7 cellular contexts compared by ENCODE assay signal in genomic region chr5:88690619-88691560, GRCh38.
DNase-seq lines count a peak whose midpoint lies in the region; ATAC-seq, FAIRE-seq and TF ChIP-seq lines count a peak whose summit lies in the region.

No MANE protein-coding gene starts in this region.

- ATAC-seq in gastrocnemius medialis = peak; percentile 79 to 89

- no peak for FAIRE-seq in astrocyte (lab: Jason Lieb, UNC)

- TF ChIP-seq CTCF in GM12874 (IDR thresholded peaks at IDR 0.05; ENCODE audit: insufficient read depth, low read depth, low read length) (peak; percentile 96), astrocyte (IDR thresholded peaks at IDR 0.05; ENCODE audit: insufficient read depth, low read depth, low read length) (peak; percentile 96), gastrocnemius medialis (IDR thresholded peaks at IDR 0.05 in 4 of 5, conservative IDR thresholded peaks at IDR 0.05 in 1 of 5) (peak; percentile 67 to 95 (median 87))

- H3K36me3 ChIP-seq in HAP-1 (replicated peaks) (no peaks in the 10 kb centered on the region), astrocyte (ENCODE audit: insufficient read depth, low read length) (no peaks in the 10 kb centered on the region), gastrocnemius medialis (no peaks in the 10 kb centered on the region)

- peaks cover 20% of the 10 kb centered on the region for H3K79me2 ChIP-seq in astrocyte (ENCODE audit: insufficient read depth, low read length)

- peak overlapping the region; percentile 94 for H3K4me2 ChIP-seq in astrocyte (ENCODE audit: low read length)

- H2AFZ ChIP-seq in astrocyte (ENCODE audit: low read depth, low read length) = peak overlapping the region; percentile 69

- peak overlapping the region; percentile 78 for H3K4me3 Mint-ChIP-seq in astrocyte (ENCODE audit: unreplicated experiment)

- H3K4me1 Mint-ChIP-seq in astrocyte (ENCODE audit: low read depth, unreplicated experiment) = peaks cover 17% of the 10 kb centered on the region

- H3K27me3 ChIP-seq in HAP-1 (ENCODE audit: low read depth) (no peaks in the 10 kb centered on the region), astrocyte (ENCODE audit: insufficient read depth, low read length) (peaks cover 60% of the 10 kb centered on the region), gastrocnemius medialis (peaks cover 98 to 100% (median 100%) of the 10 kb centered on the region in 3 donors)

- in situ Hi-C loops in HAP-1 (cut with MboI; ENCODE audit: low sequenced_read_pairs) = no loop called here
- in situ Hi-C loops in gastrocnemius medialis (cut with MboI; ENCODE audit: low sequenced_read_pairs in 4 of 4) = loop anchor here in 1 of 4 donors (25.0 kb wide), 1 partner anchor 1279 kb away; the partner anchor contains the start of gene CCNH

- H3K4me1 ChIP-seq in HAP-1 (peaks cover 9% of the 10 kb centered on the region), astrocyte (ENCODE audit: insufficient read depth, low read length) (peaks cover 20% of the 10 kb centered on the region), gastrocnemius medialis (peaks cover 20% of the 10 kb centered on the region in 2 donors)

- H3K9me3 Mint-ChIP-seq in astrocyte (ENCODE audit: unreplicated experiment) = peaks cover 22% of the 10 kb centered on the region

- no peaks in the 10 kb centered on the region for H3K36me3 Mint-ChIP-seq in astrocyte (ENCODE audit: low read depth, unreplicated experiment)

- TF ChIP-seq POLR2A in gastrocnemius medialis (IDR thresholded peaks at IDR 0.05) = no peak

- intact Hi-C loops in gastrocnemius medialis (cut with DNase I; ENCODE audit: low total_unique reads) = loop anchor here (1.0 kb wide), 1 partner anchor 910 kb away; no protein-coding TSS in a partner anchor

- H3K27ac ChIP-seq in astrocyte (ENCODE audit: low read depth, low read length) = peak overlapping the region; percentile 9
- no peak overlapping the region for H3K27ac ChIP-seq in gastrocnemius medialis

- DNase-seq in HAP-1 (ENCODE audit: low spot score in 2 of 2) (peak; percentile 79 to 81), LoVo (ENCODE audit: low spot score) (peak; percentile 80), T-helper 2 cell (peak in 4 of 5 experiments; percentile 26 to 74 (median 44)), astrocyte (ENCODE audit: low read depth) (peak; percentile 48), hepatic stellate cell (ENCODE audit: low spot score) (peak; percentile 80), gastrocnemius medialis (peak; percentile 38 to 52)

- H3K9ac ChIP-seq in astrocyte (ENCODE audit: low read length) = peak overlapping the region; percentile 59

- peaks cover 3% of the 10 kb centered on the region; the same call in 1 of the 2 replicates for H3K9me3 ChIP-seq in HAP-1
- no peaks in the 10 kb centered on the region for H3K9me3 ChIP-seq in astrocyte (ENCODE audit: insufficient read depth, low read depth, low read length)
- no peaks in the 10 kb centered on the region for H3K9me3 ChIP-seq in gastrocnemius medialis

- peaks cover 93% of the 10 kb centered on the region for H3K27me3 Mint-ChIP-seq in astrocyte (ENCODE audit: low read depth, unreplicated experiment)

- peak overlapping the region; percentile 96 for H3K27ac Mint-ChIP-seq in astrocyte (ENCODE audit: unreplicated experiment)

- H3K4me3 ChIP-seq in HAP-1 (peak overlapping the region; percentile 21), astrocyte (ENCODE audit: insufficient read depth, low read depth, low read length) (peak overlapping the region; percentile 63), gastrocnemius medialis (peak overlapping the region; percentile 14 to 43 (median 32))

- no peaks in the 10 kb centered on the region for H4K20me1 ChIP-seq in astrocyte (ENCODE audit: insufficient read depth, low read length)
